In genomic region chr13:38763446-38764381, GRCh38 we compare ENCODE assay signal across 9 cellular contexts.
A peak's percentile ranks its signal among the peaks of the same experiment; 100 is the strongest.
DNase-seq lines count a peak whose midpoint lies in the region; ATAC-seq, FAIRE-seq and TF ChIP-seq lines count a peak whose summit lies in the region.
"Had no signal": no experiment of that assay in that cellular context is flagged by ENCODE, and none has a peak within 500 bp of the region (broad histone marks: within the 10 kb centered on the region; RNA-seq: fewer than 3 reads in every experiment).

No MANE protein-coding gene starts in this region.

- no peaks in the 10 kb centered on the region for H3K4me1 ChIP-seq in astrocyte (ENCODE audit: insufficient read depth, low read length)
- peaks cover 4% of the 10 kb centered on the region for H3K4me1 ChIP-seq in keratinocyte (ENCODE audit: control insufficient read depth, extremely low read depth, insufficient read depth, low read length)

- dilution Hi-C loops in keratinocyte (cut with MboI; ENCODE audit: extremely low pct_ligation_motif_present, low sequenced_read_pairs): no loop called here

- H4K20me1 ChIP-seq in astrocyte (ENCODE audit: insufficient read depth, low read length): no peaks in the 10 kb centered on the region
- no peaks in the 10 kb centered on the region for H4K20me1 ChIP-seq in keratinocyte (ENCODE audit: control insufficient read depth, extremely low read depth, insufficient read depth, low read length)

- CTCF ChIA-PET in activated CD4-positive, alpha-beta T cell treated with anti-CD3 and anti-CD28 coated beads for 36 hours (lab: Charles Lee): interaction anchor here (0.7 to 1.0 kb wide), 2 partner anchors 16 to 390 kb away, joined by 3 read pairs; no protein-coding TSS in a partner anchor
- CTCF ChIA-PET in activated CD4-positive, alpha-beta T cell treated with anti-CD3 and anti-CD28 coated beads, Interleukin-2, amount 10 ng/mL, durations not matched to agents 7 days and 5 days (lab: Charles Lee): no interaction called here

- H3K9me3 Mint-ChIP-seq in activated CD4-positive, alpha-beta T cell treated with anti-CD3 and anti-CD28 coated beads for 36 hours (ENCODE audit: low read depth): no peaks in the 10 kb centered on the region
- H3K9me3 Mint-ChIP-seq in activated CD4-positive, alpha-beta T cell treated with anti-CD3 and anti-CD28 coated beads, Interleukin-2, amount 10 ng/mL, durations not matched to agents 7 days and 5 days: no peaks in the 10 kb centered on the region
- H3K9me3 Mint-ChIP-seq in astrocyte (ENCODE audit: unreplicated experiment) (no peaks in the 10 kb centered on the region), immature natural killer cell (peaks cover 0 to 4% (median 0%) of the 10 kb centered on the region in 6 donors)

- H3K27ac ChIP-seq in astrocyte (ENCODE audit: low read depth, low read length) (no peak overlapping the region), keratinocyte (ENCODE audit: control insufficient read depth, insufficient read depth, low read length) (no peak overlapping the region)

- peaks cover 1% of the 10 kb centered on the region for H3K27me3 ChIP-seq in astrocyte (ENCODE audit: insufficient read depth, low read length)
- no peaks in the 10 kb centered on the region for H3K27me3 ChIP-seq in keratinocyte (ENCODE audit: control insufficient read depth, extremely low read depth, insufficient read depth, low read length)

- no peak for ATAC-seq in activated CD4-positive, alpha-beta T cell treated with anti-CD3 and anti-CD28 coated beads for 36 hours
- ATAC-seq in HG03045 (IDR thresholded peaks at IDR 0.05; ENCODE audit: unreplicated experiment): no peak

- intact Hi-C loops in activated CD4-positive, alpha-beta T cell treated with anti-CD3 and anti-CD28 coated beads for 36 hours (cut with DNase I, micrococcal nuclease): no loop called here

- H3K9me3 ChIP-seq in astrocyte (ENCODE audit: insufficient read depth, low read depth, low read length): peaks cover 1% of the 10 kb centered on the region
- no peaks in the 10 kb centered on the region for H3K9me3 ChIP-seq in keratinocyte (ENCODE audit: control insufficient read depth, low read depth, low read length)

- H3K4me2 ChIP-seq in astrocyte (ENCODE audit: low read length): peak overlapping the region; percentile 39
- peak overlapping the region; percentile 11 for H3K4me2 ChIP-seq in keratinocyte (ENCODE audit: control insufficient read depth, extremely low read depth, insufficient read depth, low read depth, low read length)

- no peaks in the 10 kb centered on the region for H3K4me1 Mint-ChIP-seq in activated CD4-positive, alpha-beta T cell treated with anti-CD3 and anti-CD28 coated beads for 36 hours
- no peaks in the 10 kb centered on the region for H3K4me1 Mint-ChIP-seq in activated CD4-positive, alpha-beta T cell treated with anti-CD3 and anti-CD28 coated beads, Interleukin-2, amount 10 ng/mL, durations not matched to agents 7 days and 5 days
- no peaks in the 10 kb centered on the region for H3K4me1 Mint-ChIP-seq in astrocyte (ENCODE audit: low read depth, unreplicated experiment)
- no peaks in the 10 kb centered on the region for H3K4me1 Mint-ChIP-seq in immature natural killer cell

- peaks cover 3% of the 10 kb centered on the region for H3K27me3 Mint-ChIP-seq in activated CD4-positive, alpha-beta T cell treated with anti-CD3 and anti-CD28 coated beads for 36 hours
- H3K27me3 Mint-ChIP-seq in activated CD4-positive, alpha-beta T cell treated with anti-CD3 and anti-CD28 coated beads, Interleukin-2, amount 10 ng/mL, durations not matched to agents 7 days and 5 days: no peaks in the 10 kb centered on the region
- H3K27me3 Mint-ChIP-seq in astrocyte (ENCODE audit: low read depth, unreplicated experiment) (no peaks in the 10 kb centered on the region), immature natural killer cell (ENCODE audit: low read depth in 3 of 3) (peaks cover 0 to 2% (median 1%) of the 10 kb centered on the region in 3 donors)

- H3K36me3 ChIP-seq in astrocyte (ENCODE audit: insufficient read depth, low read length) (no peaks in the 10 kb centered on the region), keratinocyte (ENCODE audit: control insufficient read depth in 2 of 2, extremely low read depth in 1 of 2, insufficient read depth in 2 of 2, low read length in 2 of 2) (no peaks in the 10 kb centered on the region)

- H3K4me3 ChIP-seq in astrocyte (ENCODE audit: insufficient read depth, low read depth, low read length) (no peak overlapping the region), keratinocyte (ENCODE audit: control insufficient read depth in 2 of 3, extremely low read depth in 1 of 3, insufficient read depth in 2 of 3, low read depth in 1 of 3, low read length in 3 of 3) (no peak overlapping the region)

- no peak overlapping the region for H3K4me3 Mint-ChIP-seq in activated CD4-positive, alpha-beta T cell treated with anti-CD3 and anti-CD28 coated beads for 36 hours
- no peak overlapping the region for H3K4me3 Mint-ChIP-seq in activated CD4-positive, alpha-beta T cell treated with anti-CD3 and anti-CD28 coated beads, Interleukin-2, amount 10 ng/mL, durations not matched to agents 7 days and 5 days
- H3K4me3 Mint-ChIP-seq in astrocyte (ENCODE audit: unreplicated experiment): no peak overlapping the region
- H3K4me3 Mint-ChIP-seq in immature natural killer cell: no peak overlapping the region
- H3K4me3 Mint-ChIP-seq: activated naive CD8-positive, alpha-beta T cell had no signal

- DNase-seq in activated CD4-positive, alpha-beta T cell treated with anti-CD3 and anti-CD28 coated beads for 36 hours: peak; percentile 9
- DNase-seq in activated CD4-positive, alpha-beta T cell treated with anti-CD3 and anti-CD28 coated beads, Interleukin-2, amount 10 ng/mL, durations not matched to agents 7 days and 5 days: no peak
- peak; percentile 47 for DNase-seq in NAMALWA (ENCODE audit: low spot score)
- DNase-seq in astrocyte (ENCODE audit: low read depth): peak; percentile 29
- DNase-seq in keratinocyte (ENCODE audit: low read depth, low spot score): no peak
- DNase-seq in immature natural killer cell: no peak
- no peak for DNase-seq in NCI-H187 treated with DMSO at 0.1 percent for 48 hours (lab: John Stamatoyannopoulos, UW)

- no peaks in the 10 kb centered on the region for H3K9me1 ChIP-seq in keratinocyte (ENCODE audit: control insufficient read depth, extremely low read depth, insufficient read depth, low read length)

- H3K79me2 ChIP-seq in astrocyte (ENCODE audit: insufficient read depth, low read length): no peaks in the 10 kb centered on the region
- H3K79me2 ChIP-seq in keratinocyte (ENCODE audit: control insufficient read depth, insufficient read depth, low read length): no peaks in the 10 kb centered on the region

- FAIRE-seq in astrocyte (lab: Jason Lieb, UNC): no peak
- FAIRE-seq in keratinocyte (lab: Jason Lieb, UNC): peak; percentile 86

- no peaks in the 10 kb centered on the region for H3K36me3 Mint-ChIP-seq in activated CD4-positive, alpha-beta T cell treated with anti-CD3 and anti-CD28 coated beads for 36 hours (ENCODE audit: low read depth)
- H3K36me3 Mint-ChIP-seq in activated CD4-positive, alpha-beta T cell treated with anti-CD3 and anti-CD28 coated beads, Interleukin-2, amount 10 ng/mL, durations not matched to agents 7 days and 5 days (ENCODE audit: low read depth): no peaks in the 10 kb centered on the region
- no peaks in the 10 kb centered on the region for H3K36me3 Mint-ChIP-seq in astrocyte (ENCODE audit: low read depth, unreplicated experiment)
- peaks cover 0 to 3% (median 0%) of the 10 kb centered on the region in 3 donors for H3K36me3 Mint-ChIP-seq in immature natural killer cell
- H3K36me3 Mint-ChIP-seq: activated naive CD8-positive, alpha-beta T cell had no signal

- H3K9ac ChIP-seq in astrocyte (ENCODE audit: low read length) (no peak overlapping the region), keratinocyte (ENCODE audit: control insufficient read depth, extremely low read depth, insufficient read depth, low read length) (no peak overlapping the region)

- H2AFZ ChIP-seq in astrocyte (ENCODE audit: low read depth, low read length): peak overlapping the region; percentile 47
- H2AFZ ChIP-seq in keratinocyte (ENCODE audit: control insufficient read depth, low read length): peak overlapping the region; percentile 59

- peak; percentile 71 for TF ChIP-seq CTCF in astrocyte (IDR thresholded peaks at IDR 0.05; ENCODE audit: insufficient read depth, low read depth, low read length)
- peak; percentile 51 to 67 (median 60) for TF ChIP-seq CTCF in keratinocyte (optimal IDR thresholded peaks at IDR 0.05 in 1 of 3, IDR thresholded peaks at IDR 0.05 in 1 of 3, conservative IDR thresholded peaks at IDR 0.05 in 1 of 3; ENCODE audit: extremely low read depth in 1 of 3, insufficient read depth in 2 of 3, low read length in 3 of 3)

- POLR2A ChIA-PET in activated CD4-positive, alpha-beta T cell treated with anti-CD3 and anti-CD28 coated beads for 36 hours (lab: Charles Lee): no interaction called here
- POLR2A ChIA-PET in activated CD4-positive, alpha-beta T cell treated with anti-CD3 and anti-CD28 coated beads, Interleukin-2, amount 10 ng/mL, durations not matched to agents 7 days and 5 days (lab: Charles Lee): no interaction called here

- H3K27ac Mint-ChIP-seq in activated CD4-positive, alpha-beta T cell treated with anti-CD3 and anti-CD28 coated beads for 36 hours: no peak overlapping the region
- H3K27ac Mint-ChIP-seq in activated CD4-positive, alpha-beta T cell treated with anti-CD3 and anti-CD28 coated beads, Interleukin-2, amount 10 ng/mL, durations not matched to agents 7 days and 5 days: no peak overlapping the region
- H3K27ac Mint-ChIP-seq in astrocyte (ENCODE audit: unreplicated experiment): no peak overlapping the region
- H3K27ac Mint-ChIP-seq in immature natural killer cell: no peak overlapping the region
- H3K27ac Mint-ChIP-seq: activated naive CD8-positive, alpha-beta T cell had no signal

Comparison
In these comparisons a context has a peak if more than half of its experiments do, and no peak if none do; other contexts are left out.
1. DNase-seq: peak in activated CD4-positive, alpha-beta T cell treated with anti-CD3 and anti-CD28 coated beads for 36 hours (single experiment), NAMALWA (single experiment) and astrocyte (single experiment); none in activated CD4-positive, alpha-beta T cell treated with anti-CD3 and anti-CD28 coated beads, Interleukin-2, amount 10 ng/mL, durations not matched to agents 7 days and 5 days (single experiment), keratinocyte (single experiment), immature natural killer cell (0 of 3) and NCI-H187 treated with DMSO at 0.1 percent for 48 hours (single experiment).